ENCODE assay signal across 1 cellular context in the genomic region with DNA sequence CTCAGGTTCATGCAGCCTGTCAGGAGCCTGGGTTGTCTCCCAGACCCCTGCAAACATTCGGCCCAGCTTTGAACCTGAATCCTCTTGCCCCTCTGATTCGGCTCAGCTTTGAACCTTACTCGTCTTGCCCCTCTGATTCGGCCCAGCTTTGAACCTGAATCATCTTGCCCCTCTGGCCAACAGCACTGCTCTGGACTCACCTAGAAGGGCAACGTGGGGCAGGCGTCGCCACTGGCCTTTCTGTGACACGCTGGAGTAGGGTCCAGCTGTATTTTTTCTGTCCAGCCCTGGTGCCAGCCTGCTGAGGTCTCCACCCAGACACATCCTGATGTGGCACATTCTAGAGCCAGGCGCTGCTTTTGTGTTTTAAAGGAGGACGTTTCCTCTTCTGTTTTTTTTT.
TF ChIP-seq lines count a peak whose summit lies in the region.

No MANE protein-coding gene starts in this region.

TF ChIP-seq in WTC11, 78 proteins besides CTCF, POLR2A, EP300 and RAD21 (continued from another document):
- TF ChIP-seq, protein P1, sequence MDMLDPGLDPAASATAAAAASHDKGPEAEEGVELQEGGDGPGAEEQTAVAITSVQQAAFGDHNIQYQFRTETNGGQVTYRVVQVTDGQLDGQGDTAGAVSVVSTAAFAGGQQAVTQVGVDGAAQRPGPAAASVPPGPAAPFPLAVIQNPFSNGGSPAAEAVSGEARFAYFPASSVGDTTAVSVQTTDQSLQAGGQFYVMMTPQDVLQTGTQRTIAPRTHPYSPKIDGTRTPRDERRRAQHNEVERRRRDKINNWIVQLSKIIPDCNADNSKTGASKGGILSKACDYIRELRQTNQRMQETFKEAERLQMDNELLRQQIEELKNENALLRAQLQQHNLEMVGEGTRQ (CRISPR knock-in tag; IDR thresholded peaks at IDR 0.05), result no peak
- TF ChIP-seq SP1 (CRISPR knock-in tag; conservative IDR thresholded peaks at IDR 0.05) (no peak), NR1H2 (CRISPR knock-in tag; IDR thresholded peaks at IDR 0.05) (no peak), MYBL2 (CRISPR knock-in tag; IDR thresholded peaks at IDR 0.05) (no peak), TCF7 (CRISPR knock-in tag; IDR thresholded peaks at IDR 0.05; ENCODE audit: low read depth) (no peak)
- TF ChIP-seq, protein P2, sequence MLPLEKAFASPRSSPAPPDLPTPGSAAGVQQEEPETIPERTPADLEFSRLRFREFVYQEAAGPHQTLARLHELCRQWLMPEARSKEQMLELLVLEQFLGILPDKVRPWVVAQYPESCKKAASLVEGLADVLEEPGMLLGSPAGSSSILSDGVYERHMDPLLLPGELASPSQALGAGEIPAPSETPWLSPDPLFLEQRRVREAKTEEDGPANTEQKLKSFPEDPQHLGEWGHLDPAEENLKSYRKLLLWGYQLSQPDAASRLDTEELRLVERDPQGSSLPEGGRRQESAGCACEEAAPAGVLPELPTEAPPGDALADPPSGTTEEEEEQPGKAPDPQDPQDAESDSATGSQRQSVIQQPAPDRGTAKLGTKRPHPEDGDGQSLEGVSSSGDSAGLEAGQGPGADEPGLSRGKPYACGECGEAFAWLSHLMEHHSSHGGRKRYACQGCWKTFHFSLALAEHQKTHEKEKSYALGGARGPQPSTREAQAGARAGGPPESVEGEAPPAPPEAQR (CRISPR knock-in tag; IDR thresholded peaks at IDR 0.05), result no peak
- TF ChIP-seq, protein P3, sequence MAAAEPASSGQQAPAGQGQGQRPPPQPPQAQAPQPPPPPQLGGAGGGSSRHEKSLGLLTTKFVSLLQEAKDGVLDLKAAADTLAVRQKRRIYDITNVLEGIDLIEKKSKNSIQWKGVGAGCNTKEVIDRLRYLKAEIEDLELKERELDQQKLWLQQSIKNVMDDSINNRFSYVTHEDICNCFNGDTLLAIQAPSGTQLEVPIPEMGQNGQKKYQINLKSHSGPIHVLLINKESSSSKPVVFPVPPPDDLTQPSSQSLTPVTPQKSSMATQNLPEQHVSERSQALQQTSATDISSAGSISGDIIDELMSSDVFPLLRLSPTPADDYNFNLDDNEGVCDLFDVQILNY (CRISPR knock-in tag; IDR thresholded peaks at IDR 0.05), result no peak
- TF ChIP-seq, protein P4, sequence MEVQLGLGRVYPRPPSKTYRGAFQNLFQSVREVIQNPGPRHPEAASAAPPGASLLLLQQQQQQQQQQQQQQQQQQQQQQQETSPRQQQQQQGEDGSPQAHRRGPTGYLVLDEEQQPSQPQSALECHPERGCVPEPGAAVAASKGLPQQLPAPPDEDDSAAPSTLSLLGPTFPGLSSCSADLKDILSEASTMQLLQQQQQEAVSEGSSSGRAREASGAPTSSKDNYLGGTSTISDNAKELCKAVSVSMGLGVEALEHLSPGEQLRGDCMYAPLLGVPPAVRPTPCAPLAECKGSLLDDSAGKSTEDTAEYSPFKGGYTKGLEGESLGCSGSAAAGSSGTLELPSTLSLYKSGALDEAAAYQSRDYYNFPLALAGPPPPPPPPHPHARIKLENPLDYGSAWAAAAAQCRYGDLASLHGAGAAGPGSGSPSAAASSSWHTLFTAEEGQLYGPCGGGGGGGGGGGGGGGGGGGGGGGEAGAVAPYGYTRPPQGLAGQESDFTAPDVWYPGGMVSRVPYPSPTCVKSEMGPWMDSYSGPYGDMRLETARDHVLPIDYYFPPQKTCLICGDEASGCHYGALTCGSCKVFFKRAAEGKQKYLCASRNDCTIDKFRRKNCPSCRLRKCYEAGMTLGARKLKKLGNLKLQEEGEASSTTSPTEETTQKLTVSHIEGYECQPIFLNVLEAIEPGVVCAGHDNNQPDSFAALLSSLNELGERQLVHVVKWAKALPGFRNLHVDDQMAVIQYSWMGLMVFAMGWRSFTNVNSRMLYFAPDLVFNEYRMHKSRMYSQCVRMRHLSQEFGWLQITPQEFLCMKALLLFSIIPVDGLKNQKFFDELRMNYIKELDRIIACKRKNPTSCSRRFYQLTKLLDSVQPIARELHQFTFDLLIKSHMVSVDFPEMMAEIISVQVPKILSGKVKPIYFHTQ (CRISPR knock-in tag; IDR thresholded peaks at IDR 0.05), result no peak
